18 cellular contexts compared by ENCODE assay signal in the genomic region with DNA sequence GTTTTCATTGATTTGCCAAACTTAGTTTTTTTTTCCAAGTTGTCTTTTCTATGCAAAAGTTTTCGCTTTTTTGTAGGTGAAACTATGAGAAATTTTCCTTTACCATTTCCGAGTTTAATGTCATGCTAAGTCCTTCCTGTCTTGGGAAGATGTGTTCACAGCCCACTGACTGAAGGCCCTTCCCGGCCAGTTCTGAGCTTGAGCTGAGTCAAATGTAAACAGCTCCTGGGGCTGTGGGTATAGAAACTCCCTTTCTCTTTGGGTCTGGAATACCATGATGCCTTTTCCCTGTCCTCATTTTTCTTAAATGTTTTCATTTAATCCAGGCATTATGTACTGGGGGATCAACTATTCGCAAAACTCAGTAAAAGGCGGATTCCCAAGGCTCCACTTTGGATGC.
"Had no signal": no experiment of that assay in that cellular context is flagged by ENCODE, and none has a peak within 500 bp of the region (broad histone marks: within the 10 kb centered on the region; RNA-seq: fewer than 3 reads in every experiment).

No MANE protein-coding gene starts in this region.

- H3K9me3 ChIP-seq: ascending aorta, left ventricle myocardium inferior, sigmoid colon, stomach, testis, upper lobe of left lung had no signal

- H3K36me3 ChIP-seq: ascending aorta, left ventricle myocardium inferior, sigmoid colon, stomach, upper lobe of left lung had no signal

- H3K27ac Mint-ChIP-seq: activated B cell treated with CpG ODN at 0.5 μM for 24 hours; activated naive CD8-positive, alpha-beta T cell treated with anti-CD3 and anti-CD28 coated beads for 36 hours; endodermal cell; memory B cell; natural killer cell treated with Interleukin-12 subunit alpha and Interleukin-12 subunit beta and Interleukin-15 and Interleukin-18, amount 100 ng/mL, for 72 hours had no signal

- H3K9me3 Mint-ChIP-seq: activated B cell treated with CpG ODN at 0.5 μM for 24 hours; natural killer cell treated with Interleukin-12 subunit alpha and Interleukin-12 subunit beta and Interleukin-15 and Interleukin-18, amount 100 ng/mL, for 72 hours had no signal

- DNase-seq: activated B cell treated with CpG ODN at 0.5 μM for 24 hours; activated CD4-positive, alpha-beta T cell treated with anti-CD3 and anti-CD28 coated beads for 48 hours; activated CD8-positive, alpha-beta memory T cell treated with anti-CD3 and anti-CD28 coated beads, Interleukin-2, amount 50 U/mL, for 48 hours; activated naive CD8-positive, alpha-beta T cell treated with anti-CD3 and anti-CD28 coated beads for 36 hours; dorsolateral prefrontal cortex; endodermal cell; hippocampal formation; left ventricle myocardium inferior; sigmoid colon; stimulated activated CD4-positive, alpha-beta T cell treated with anti-CD3 and anti-CD28 coated beads, Interleukin-1b, Interleukin-23, amount 100 ng/mL, for 48 hours; stomach; SW 1271; testis; upper lobe of left lung had no signal

- H3K27ac ChIP-seq: ascending aorta, dorsolateral prefrontal cortex, left ventricle myocardium inferior, sigmoid colon, upper lobe of left lung had no signal

- ATAC-seq: natural killer cell treated with Interleukin-12 subunit alpha and Interleukin-12 subunit beta and Interleukin-15 and Interleukin-18, amount 100 ng/mL, for 72 hours had no signal

- FAIRE-seq: TTC549 had no signal

- H3K27me3 ChIP-seq: ascending aorta, dorsolateral prefrontal cortex, sigmoid colon, stomach, testis, upper lobe of left lung had no signal

- H3K4me3 Mint-ChIP-seq: activated B cell treated with CpG ODN at 0.5 μM for 24 hours; activated naive CD8-positive, alpha-beta T cell treated with anti-CD3 and anti-CD28 coated beads for 36 hours; endodermal cell; memory B cell; natural killer cell treated with Interleukin-12 subunit alpha and Interleukin-12 subunit beta and Interleukin-15 and Interleukin-18, amount 100 ng/mL, for 72 hours had no signal

- H3K27me3 Mint-ChIP-seq: activated naive CD8-positive, alpha-beta T cell treated with anti-CD3 and anti-CD28 coated beads for 36 hours had no signal

- H3K4me3 ChIP-seq: ascending aorta, dorsolateral prefrontal cortex, left ventricle myocardium inferior, sigmoid colon, stomach, testis, upper lobe of left lung had no signal

- H3K36me3 Mint-ChIP-seq: activated naive CD8-positive, alpha-beta T cell treated with anti-CD3 and anti-CD28 coated beads for 36 hours; natural killer cell treated with Interleukin-12 subunit alpha and Interleukin-12 subunit beta and Interleukin-15 and Interleukin-18, amount 100 ng/mL, for 72 hours had no signal
